ENCODE assay signal across 14 cellular contexts in the genomic region with DNA sequence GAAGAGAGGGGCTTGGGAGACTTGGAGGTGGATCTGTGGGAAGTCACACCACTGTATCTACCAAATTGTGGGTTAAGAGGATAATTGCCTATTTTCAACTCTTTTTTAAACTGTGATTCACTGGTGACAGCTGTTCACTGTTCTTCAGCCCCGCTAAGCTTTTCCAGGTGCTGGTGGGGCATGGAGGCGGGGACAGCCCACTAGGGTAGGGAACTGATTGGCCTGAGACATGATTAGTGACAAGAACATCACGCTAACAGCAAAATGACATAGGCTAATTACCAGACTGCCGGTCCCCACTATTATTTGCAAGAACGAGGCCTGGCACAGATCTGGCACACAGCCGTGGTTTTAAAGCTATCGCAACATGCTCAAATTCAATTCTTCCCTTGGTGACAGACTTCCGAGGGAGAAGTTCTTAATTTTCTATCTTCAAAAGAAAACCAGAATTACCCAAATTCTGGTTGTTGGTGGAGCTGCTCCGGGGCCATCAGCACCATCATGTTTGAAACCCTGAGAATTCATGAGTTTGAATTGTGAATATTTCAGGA. TPM values are rescaled to one million over a fixed set of nuclear protein-coding genes. Genes with fewer than 3 reads are reported as not detected.
DNase-seq lines count a peak whose midpoint lies in the region; ATAC-seq and TF ChIP-seq lines count a peak whose summit lies in the region.
"Had no signal": no experiment of that assay in that cellular context is flagged by ENCODE, and none has a peak within 500 bp of the region (broad histone marks: within the 10 kb centered on the region; RNA-seq: fewer than 3 reads in every experiment).

No MANE protein-coding gene starts in this region.

- intact Hi-C loops in esophagus muscularis mucosa (cut with DNase I) = no loop called here

- H3K27ac ChIP-seq in esophagus muscularis mucosa (replicated peaks in 1 of 4) = peak overlapping the region; percentile 5 to 62 (median 48)
- peak overlapping the region; percentile 33 for H3K27ac ChIP-seq in stomach smooth muscle (ENCODE audit: low read length)
- H3K27ac ChIP-seq: GM23248 had no signal

- WGBS in esophagus muscularis mucosa = 90% methylated on average over 9 of the region's 9 CpGs

- no peak for TF ChIP-seq CTCF in esophagus muscularis mucosa (IDR thresholded peaks at IDR 0.05)
- TF ChIP-seq CTCF in BE2C (IDR thresholded peaks at IDR 0.05; ENCODE audit: low read depth, low read length) = no peak

- DNase-seq in NCI-H1092 treated with DMSO at 0.1 percent for 48 hours (lab: John Stamatoyannopoulos, UW) (peak; percentile 30), NCI-H1092 (lab: John Stamatoyannopoulos, UW) (no peak), NCI-H2171 treated with DMSO at 0.1 percent for 48 hours (lab: John Stamatoyannopoulos, UW) (peak; percentile 90), esophagus muscularis mucosa (ENCODE audit: extremely low spot score) (no peak), BE2C (no peak)
- no peak for DNase-seq in activated CD8-positive, alpha-beta memory T cell treated with anti-CD3 and anti-CD28 coated beads for 24 hours
- DNase-seq: 8988T; activated CD8-positive, alpha-beta memory T cell treated with anti-CD3 and anti-CD28 coated beads, Interleukin-2, amount 50 U/mL, for 4 hours; activated naive CD8-positive, alpha-beta T cell treated with anti-CD3 and anti-CD28 coated beads for 36 hours; GM23248; naive thymus-derived CD8-positive, alpha-beta T cell had no signal

- H3K4me1 ChIP-seq in esophagus muscularis mucosa = peaks cover 61 to 74% (median 69%) of the 10 kb centered on the region in 4 donors
- peaks cover 40% of the 10 kb centered on the region for H3K4me1 ChIP-seq in stomach smooth muscle (ENCODE audit: control insufficient read depth, insufficient read depth, low read length)
- H3K4me1 ChIP-seq in BE2C = no peaks in the 10 kb centered on the region

- TF ChIP-seq EP300 in esophagus muscularis mucosa (IDR thresholded peaks at IDR 0.05) = no peak

- no peak for ATAC-seq in GM21619 (IDR thresholded peaks at IDR 0.05; ENCODE audit: unreplicated experiment)
- ATAC-seq: naive thymus-derived CD8-positive, alpha-beta T cell; WTC11 had no signal

- H3K9me3 ChIP-seq in esophagus muscularis mucosa = no peaks in the 10 kb centered on the region
- H3K9me3 ChIP-seq in stomach smooth muscle (ENCODE audit: control insufficient read depth in 2 of 2, low read length in 2 of 2) = no peaks in the 10 kb centered on the region
- H3K9me3 ChIP-seq in BE2C = no peaks in the 10 kb centered on the region

- H3K27me3 ChIP-seq in esophagus muscularis mucosa (no peaks in the 10 kb centered on the region), stomach smooth muscle (ENCODE audit: control insufficient read depth in 1 of 2, insufficient read depth in 2 of 2, low read length in 2 of 2) (no peaks in the 10 kb centered on the region), BE2C (no peaks in the 10 kb centered on the region)

- H3K9ac ChIP-seq in stomach smooth muscle (ENCODE audit: low read length in 2 of 2) = no peak overlapping the region
- H3K9ac ChIP-seq: GM23248 had no signal

- no peak for TF ChIP-seq POLR2A in esophagus muscularis mucosa (IDR thresholded peaks at IDR 0.05; ENCODE audit: low read depth)

- H3K36me3 ChIP-seq in esophagus muscularis mucosa = peaks cover 0 to 5% (median 0%) of the 10 kb centered on the region in 4 donors
- H3K36me3 ChIP-seq in stomach smooth muscle (ENCODE audit: control insufficient read depth in 2 of 2, insufficient read depth in 2 of 2, low read length in 2 of 2) = no peaks in the 10 kb centered on the region
- no peaks in the 10 kb centered on the region for H3K36me3 ChIP-seq in BE2C

- H3K4me3 ChIP-seq in esophagus muscularis mucosa (no peak overlapping the region), stomach smooth muscle (ENCODE audit: low read length in 2 of 2) (no peak overlapping the region), BE2C (ENCODE audit: low read depth, low read length) (no peak overlapping the region)
- H3K4me3 ChIP-seq: GM23248 had no signal

RNA-seq across cellular contexts. Expression of gene DOCK9, which starts 18.0 kb away (rescaled TPM):
- 100 to 1,000 TPM; 127 to 191 (median 154) TPM for total RNA-seq in esophagus muscularis mucosa
- 1.2 TPM for polyA plus RNA-seq in BE2C (2012; ENCODE audit: insufficient read depth, insufficient read length, low read depth)

Comparison
In these comparisons a context has a peak if more than half of its experiments do, and no peak if none do; other contexts are left out.
1. DNase-seq: peak in NCI-H1092 treated with DMSO at 0.1 percent for 48 hours (single experiment) and NCI-H2171 treated with DMSO at 0.1 percent for 48 hours (single experiment); none in NCI-H1092 (single experiment), esophagus muscularis mucosa (single experiment), activated CD8-positive, alpha-beta memory T cell treated with anti-CD3 and anti-CD28 coated beads for 24 hours (single experiment) and BE2C (single experiment).